Comparison of ENCODE assay signal across 21 cellular contexts in the genomic region with DNA sequence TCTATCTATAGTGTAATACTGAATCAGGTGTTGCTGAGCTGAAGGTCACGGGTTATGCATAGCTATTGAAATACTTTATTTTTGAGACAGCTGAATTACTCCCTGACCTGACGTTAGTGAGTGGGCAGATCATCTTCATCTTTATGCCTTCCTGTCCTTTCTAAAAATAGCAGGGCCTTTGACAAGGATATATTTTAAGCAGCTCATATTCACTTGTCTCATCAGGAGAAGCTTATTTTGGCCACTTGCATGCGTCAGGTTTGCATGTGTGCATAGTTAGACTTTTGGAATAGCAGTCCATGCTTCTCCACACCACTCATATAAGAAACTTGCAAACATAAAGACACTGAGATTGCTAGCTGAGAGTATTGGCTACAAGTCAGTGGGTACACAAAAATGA.
DNase-seq lines count a peak whose midpoint lies in the region; ATAC-seq and TF ChIP-seq lines count a peak whose summit lies in the region.
"Had no signal": no experiment of that assay in that cellular context is flagged by ENCODE, and none has a peak within 500 bp of the region (broad histone marks: within the 10 kb centered on the region; RNA-seq: fewer than 3 reads in every experiment).

No MANE protein-coding gene starts in this region.

- no peaks in the 10 kb centered on the region for H3K27me3 ChIP-seq in BLaER1 treated with 17β-estradiol and CSF1 and Interleukin-3, amounts not matched to agents 10 nM and 100 nM
- no peaks in the 10 kb centered on the region for H3K27me3 ChIP-seq in SJCRH30
- no peaks in the 10 kb centered on the region for H3K27me3 ChIP-seq in gastrocnemius medialis

- no peak for TF ChIP-seq CTCF in gastrocnemius medialis (IDR thresholded peaks at IDR 0.05 in 4 of 5, conservative IDR thresholded peaks at IDR 0.05 in 1 of 5)

- H3K36me3 ChIP-seq in BLaER1 treated with 17β-estradiol and CSF1 and Interleukin-3, amounts not matched to agents 10 nM and 100 nM = no peaks in the 10 kb centered on the region
- H3K36me3 ChIP-seq in SJCRH30 = no peaks in the 10 kb centered on the region
- H3K36me3 ChIP-seq in gastrocnemius medialis = no peaks in the 10 kb centered on the region

- no peaks in the 10 kb centered on the region; a peak in 1 of 22 replicates for H3K9me3 ChIP-seq in BLaER1 treated with 17β-estradiol and CSF1 and Interleukin-3, amounts not matched to agents 10 nM and 100 nM (replicated peaks in 1 of 11)
- no peaks in the 10 kb centered on the region; the same call in 1 of the 2 replicates for H3K9me3 ChIP-seq in SJCRH30 (replicated peaks)
- no peaks in the 10 kb centered on the region for H3K9me3 ChIP-seq in gastrocnemius medialis

- no peak overlapping the region for H3K27ac ChIP-seq in BLaER1 treated with 17β-estradiol and CSF1 and Interleukin-3, amounts not matched to agents 10 nM and 100 nM
- H3K27ac ChIP-seq in SJCRH30 (peak overlapping the region; percentile 78), gastrocnemius medialis (peak overlapping the region; percentile 71 to 94 (median 80))
- H3K27ac ChIP-seq: SK-N-MC had no signal

- peak; percentile 53 to 85 for TF ChIP-seq POLR2A in gastrocnemius medialis (IDR thresholded peaks at IDR 0.05)

- peaks cover 0 to 20% (median 14%) of the 10 kb centered on the region in 10 experiments; a peak in 12 of 20 replicates for H3K4me1 ChIP-seq in BLaER1 treated with 17β-estradiol and CSF1 and Interleukin-3, amounts not matched to agents 10 nM and 100 nM
- H3K4me1 ChIP-seq in SJCRH30 (peaks cover 36% of the 10 kb centered on the region), gastrocnemius medialis (peaks cover 21 to 54% of the 10 kb centered on the region in 2 donors)

- no peak overlapping the region for H3K9ac ChIP-seq in BLaER1 treated with 17β-estradiol and CSF1 and Interleukin-3, amounts not matched to agents 10 nM and 100 nM

- no peaks in the 10 kb centered on the region for H4K20me1 ChIP-seq in BLaER1 treated with 17β-estradiol and CSF1 and Interleukin-3, amounts not matched to agents 10 nM and 100 nM

- no peak overlapping the region for H3K4me3 ChIP-seq in BLaER1 treated with 17β-estradiol and CSF1 and Interleukin-3, amounts not matched to agents 10 nM and 100 nM
- no peak overlapping the region for H3K4me3 ChIP-seq in SJCRH30
- H3K4me3 ChIP-seq in gastrocnemius medialis = peak overlapping the region in 1 of 4 donors; percentile 36
- H3K4me3 ChIP-seq: SK-N-MC had no signal

- peak overlapping the region in 8 of 11 experiments; percentile 1 to 53 (median 36); a peak in 15 of 22 replicates for H3K4me2 ChIP-seq in BLaER1 treated with 17β-estradiol and CSF1 and Interleukin-3, amounts not matched to agents 10 nM and 100 nM

- ATAC-seq in left ventricle myocardium superior (peak; percentile 72), gastrocnemius medialis (peak; percentile 94), GM21737 (IDR thresholded peaks at IDR 0.05; ENCODE audit: unreplicated experiment) (no peak)

- intact Hi-C loops in left ventricle myocardium superior (cut with micrococcal nuclease) (no loop called here), gastrocnemius medialis (cut with DNase I; ENCODE audit: low total_unique reads) (loop anchor here (5.0 to 10.0 kb wide), 2 partner anchors 123 to 1866 kb away; no protein-coding TSS in a partner anchor)

- DNase-seq in SJCRH30 (no peak), left ventricle myocardium superior (no peak), gastrocnemius medialis (peak; percentile 38 to 50), SW 1271 (lab: John Stamatoyannopoulos, UW) (no peak)
- DNase-seq in stimulated activated CD4-positive, alpha-beta T cell treated with anti-CD3 and anti-CD28 coated beads, Interleukin-4, amount 100 ng/mL, for 4 hours = no peak
- DNase-seq: CD8-positive, alpha-beta memory T cell; DMS 273 treated with DMSO at 0.1 percent for 48 hours; DMS79 treated with DMSO at 0.1 percent for 48 hours; NCI-H1092; NCI-H1417 treated with DMSO at 0.1 percent for 48 hours; NCI-H1694 treated with DMSO at 0.1 percent for 48 hours; NCI-H2081 treated with DMSO at 0.1 percent for 48 hours; NCI-H2171; NCI-H226; NCI-H510A; NCI-H69; RPMI8226; SHP77 treated with DMSO at 0.1 percent for 48 hours had no signal

- in situ Hi-C loops in gastrocnemius medialis (cut with MboI; ENCODE audit: low sequenced_read_pairs in 4 of 4) = no loop called here

Comparison
In these comparisons a context has a peak if more than half of its experiments do, and no peak if none do; other contexts are left out.
1. H3K27ac ChIP-seq: peak in SJCRH30 (single experiment) and gastrocnemius medialis (4 of 4); none in BLaER1 treated with 17β-estradiol and CSF1 and Interleukin-3, amounts not matched to agents 10 nM and 100 nM (0 of 11).
2. DNase-seq: peak in gastrocnemius medialis (2 of 2); none in SJCRH30 (0 of 2), left ventricle myocardium superior (single experiment), SW 1271 (0 of 2) and stimulated activated CD4-positive, alpha-beta T cell treated with anti-CD3 and anti-CD28 coated beads, Interleukin-4, amount 100 ng/mL, for 4 hours (0 of 2).